8 cellular contexts compared by ENCODE assay signal in genomic region chr4:8191136-8191747, GRCh38. TPM values are rescaled to one million over a fixed set of nuclear protein-coding genes. Genes with fewer than 3 reads are reported as not detected.
A peak's percentile ranks its signal among the peaks of the same experiment; 100 is the strongest.
DNase-seq lines count a peak whose midpoint lies in the region; ATAC-seq, FAIRE-seq and TF ChIP-seq lines count a peak whose summit lies in the region.

No MANE protein-coding gene starts in this region.

- H3K4me3 ChIP-seq in IMR-90 (ENCODE audit: insufficient read depth, low read depth, low read length), result no peak overlapping the region
- no peak overlapping the region for H3K4me3 ChIP-seq in mammary epithelial cell (replicated peaks in 1 of 3; ENCODE audit: insufficient read depth in 1 of 3, low read depth in 2 of 3, low read length in 3 of 3)
- H3K4me3 ChIP-seq in right lobe of liver, result no peak overlapping the region

- no peaks in the 10 kb centered on the region for H3K36me3 ChIP-seq in IMR-90 (ENCODE audit: control insufficient read depth, insufficient read depth, low read length)
- H3K36me3 ChIP-seq in mammary epithelial cell (ENCODE audit: insufficient read depth, low read length), result no peaks in the 10 kb centered on the region
- no peaks in the 10 kb centered on the region for H3K36me3 ChIP-seq in right lobe of liver

- peak overlapping the region; percentile 5 for H2BK5ac ChIP-seq in IMR-90 (ENCODE audit: low read depth, low read length, poor library complexity, severe bottlenecking)

- H3K14ac ChIP-seq in IMR-90 (replicated peaks; ENCODE audit: low read depth, low read length), result no peak overlapping the region

- FAIRE-seq in urothelium cell line (lab: Jason Lieb, UNC), result no peak

- H4K8ac ChIP-seq in IMR-90 (ENCODE audit: low read depth in 2 of 2, low read length in 2 of 2), result peak overlapping the region in 1 of 2 experiments; percentile 21; a peak in 1 of 4 replicates

- no peak overlapping the region; the same call in 1 of the 2 replicates for H2BK120ac ChIP-seq in IMR-90 (ENCODE audit: low read depth, low read length)

- no peak overlapping the region for H2BK20ac ChIP-seq in IMR-90 (ENCODE audit: low read depth, low read length)

- POLR2A ChIA-PET in IMR-90 (lab: Charles Lee; ENCODE audit: unreplicated experiment), result no interaction called here

- H2AK9ac ChIP-seq in IMR-90 (replicated peaks; ENCODE audit: low read depth, low read length, poor library complexity), result no peak overlapping the region

- no peaks in the 10 kb centered on the region for H3K79me1 ChIP-seq in IMR-90 (ENCODE audit: low read depth in 1 of 2, low read length in 2 of 2)

- H3K18ac ChIP-seq in IMR-90 (ENCODE audit: low read depth, low read length), result no peak overlapping the region

- no peak overlapping the region for H4K91ac ChIP-seq in IMR-90 (ENCODE audit: insufficient read depth, low read depth, low read length)

- H2AK5ac ChIP-seq in IMR-90 (ENCODE audit: low read depth, low read length), result no peak overlapping the region

- dilution Hi-C loops in IMR-90 (cut with HindIII; ENCODE audit: low sequenced_read_pairs, unreplicated experiment), result no loop called here
- dilution Hi-C loops in mammary epithelial cell (cut with HindIII; ENCODE audit: low sequenced_read_pairs), result no loop called here

- TF ChIP-seq CTCF in IMR-90 (conservative IDR thresholded peaks at IDR 0.05; ENCODE audit: low read depth, low read length), result no peak
- no peak for TF ChIP-seq CTCF in mammary epithelial cell (conservative IDR thresholded peaks at IDR 0.05 in 1 of 2, IDR thresholded peaks at IDR 0.05 in 1 of 2; ENCODE audit: extremely low read depth in 1 of 2, insufficient read depth in 1 of 2, low read depth in 1 of 2, low read length in 2 of 2)
- no peak for TF ChIP-seq CTCF in right lobe of liver (IDR thresholded peaks at IDR 0.05)

- TF ChIP-seq POLR2A in IMR-90 (IDR thresholded peaks at IDR 0.05; ENCODE audit: low read depth, low read length), result no peak
- TF ChIP-seq POLR2A in right lobe of liver (IDR thresholded peaks at IDR 0.05), result peak; percentile 7

- H2AFZ ChIP-seq in IMR-90 (replicated peaks; ENCODE audit: low read length, poor library complexity), result peak overlapping the region; percentile 74
- peak overlapping the region; percentile 64 for H2AFZ ChIP-seq in mammary epithelial cell (ENCODE audit: low read depth, low read length)

- ATAC-seq in GM19025 (IDR thresholded peaks at IDR 0.05; ENCODE audit: low read depth, unreplicated experiment) (peak; percentile 46), IMR-90 (ENCODE audit: low read depth) (no peak), right lobe of liver (peak; percentile 63 to 72 (median 66)), HG03342 (IDR thresholded peaks at IDR 0.05; ENCODE audit: unreplicated experiment) (no peak)

- no peak overlapping the region for H3K23ac ChIP-seq in IMR-90 (ENCODE audit: low read depth, low read length)

- H3K4me2 ChIP-seq in IMR-90 (ENCODE audit: low read depth, low read length) (no peak overlapping the region), mammary epithelial cell (ENCODE audit: insufficient read depth, low read depth, low read length) (peak overlapping the region; percentile 39)

- H3K9me3 ChIP-seq in IMR-90 (ENCODE audit: control insufficient read depth, insufficient read depth, low read length) (no peaks in the 10 kb centered on the region), mammary epithelial cell (replicated peaks; ENCODE audit: insufficient read depth, low read length) (no peaks in the 10 kb centered on the region), right lobe of liver (no peaks in the 10 kb centered on the region)

- intact Hi-C loops in IMR-90 (cut with micrococcal nuclease), result no loop called here
- intact Hi-C loops in mammary epithelial cell (cut with micrococcal nuclease), result no loop called here
- intact Hi-C loops in right lobe of liver (cut with DNase I), result no loop called here

- H3K27me3 ChIP-seq in IMR-90 (ENCODE audit: control insufficient read depth, insufficient read depth, low read length) (peaks cover 19% of the 10 kb centered on the region; the same call in 1 of the 2 replicates), mammary epithelial cell (ENCODE audit: insufficient read depth, low read length) (no peaks in the 10 kb centered on the region), right lobe of liver (no peaks in the 10 kb centered on the region)

- H3K27ac ChIP-seq in IMR-90 (ENCODE audit: insufficient read depth, low read length) (no peak overlapping the region), mammary epithelial cell (ENCODE audit: insufficient read depth, low read depth, low read length) (peak overlapping the region; percentile 4), right lobe of liver (peak overlapping the region; percentile 53 to 71 (median 58))

- CTCF ChIA-PET in IMR-90 (lab: Yijun Ruan, JAX), result interaction anchor here (2.3 kb wide), 1 partner anchor 14 kb away, joined by 11 read pairs; no protein-coding TSS in a partner anchor
- CTCF ChIA-PET in mammary epithelial cell (lab: Charles Lee; ENCODE audit: low non-redundant PET), result interaction anchor here (0.6 kb wide), 1 partner anchor 15 kb away, joined by 4 read pairs; no protein-coding TSS in a partner anchor

- TF ChIP-seq RAD21 in IMR-90 (IDR thresholded peaks at IDR 0.05; ENCODE audit: low read length), result no peak

- no peaks in the 10 kb centered on the region for H3K9me1 ChIP-seq in IMR-90 (ENCODE audit: insufficient read depth, low read length)

- H4K20me1 ChIP-seq in IMR-90 (ENCODE audit: insufficient read depth, low read length), result no peaks in the 10 kb centered on the region
- no peaks in the 10 kb centered on the region for H4K20me1 ChIP-seq in mammary epithelial cell (ENCODE audit: insufficient read depth, low read length)

- H3K9ac ChIP-seq in IMR-90 (ENCODE audit: low read depth, low read length) (no peak overlapping the region), mammary epithelial cell (ENCODE audit: insufficient read depth, low read length) (no peak overlapping the region)

- no peak overlapping the region for H3K56ac ChIP-seq in IMR-90 (ENCODE audit: extremely low read depth, insufficient read depth, low read length)

- no peak overlapping the region; the same call in 1 of the 2 replicates for H3K4ac ChIP-seq in IMR-90 (ENCODE audit: low read depth, low read length)

- WGBS in IMR-90 (ENCODE audit: extremely low coverage in 2 of 2, insufficient read length in 1 of 2), 2 experiments, result 62% methylated on average over 18 of the region's 23 CpGs; no CpG with 5 or more reads in 1 of the 2 experiments
- 55% methylated on average over 18 of the region's 23 CpGs for WGBS in mammary epithelial cell (ENCODE audit: low coverage, missing lambda C conversion rate)
- no CpG with 5 or more reads among the region's 23 CpGs for WGBS in right lobe of liver (ENCODE audit: insufficient coverage, low coverage, low lambda C conversion rate, missing lambda C conversion rate)

- BruUV-seq in IMR-90 (replicated peaks; lab: Mats Ljungman, UMichigan) (no TSS peak), mammary epithelial cell (replicated peaks; lab: Mats Ljungman, UMichigan) (no TSS peak)

- DNase-seq in IMR-90, result peak; percentile 44
- DNase-seq in mammary epithelial cell, result peak; percentile 70
- peak; percentile 74 to 83 (median 81) for DNase-seq in right lobe of liver
- DNase-seq in urothelium cell line (ENCODE audit: low spot score), result peak; percentile 76
- DNase-seq in occipital lobe (lab: John Stamatoyannopoulos, UW), result no peak
- no peak for DNase-seq in AG20443 (ENCODE audit: low spot score)

- H3K4me1 ChIP-seq in IMR-90 (ENCODE audit: control insufficient read depth, insufficient read depth, low read length), result peaks cover 4% of the 10 kb centered on the region; the same call in 1 of the 2 replicates
- H3K4me1 ChIP-seq in mammary epithelial cell (ENCODE audit: insufficient read depth, low read length), result peaks cover 34% of the 10 kb centered on the region
- peaks cover 0 to 4% (median 0%) of the 10 kb centered on the region in 4 donors for H3K4me1 ChIP-seq in right lobe of liver

- H4K5ac ChIP-seq in IMR-90 (ENCODE audit: low read depth, low read length), result no peak overlapping the region

- H3K79me2 ChIP-seq in mammary epithelial cell (ENCODE audit: insufficient read depth, low read length), result no peaks in the 10 kb centered on the region

- in situ Hi-C loops in IMR-90 (cut with MboI; ENCODE audit: low sequenced_read_pairs) (no loop called here), mammary epithelial cell (cut with MboI; ENCODE audit: low sequenced_read_pairs in 2 of 2) (no loop called here)

- H2BK15ac ChIP-seq in IMR-90 (ENCODE audit: low read depth, low read length), result no peak overlapping the region

TF ChIP-seq in IMR-90, 13 proteins besides CTCF, POLR2A, EP300 and RAD21:
- peak; percentile 65 for TF ChIP-seq MAFK (IDR thresholded peaks at IDR 0.05; ENCODE audit: low read depth, low read length)
- TF ChIP-seq FOS (IDR thresholded peaks at IDR 0.05; ENCODE audit: low read depth, low read length), result peak; percentile 40; the same call in 1 of the 2 replicates
- TF ChIP-seq SMC3 (IDR thresholded peaks at IDR 0.05; ENCODE audit: low read depth, low read length), result no peak

RNA-seq across cellular contexts. Expression of gene SH3TC1, which starts 7.8 kb away (rescaled TPM):
- 1.4 and 1.6 TPM in 2 replicates for total RNA-seq in IMR-90 (2012; rRNA removed)
- polyA plus RNA-seq in IMR-90 (2012; rRNA removed), result 2.2 and 2.3 TPM in 2 replicates
- 2.4 and 2.5 TPM in 2 replicates for polyA plus RNA-seq in IMR-90 (2012; cell fraction: cytosol; rRNA removed)
- 7.2 and 19.2 TPM in 2 replicates for polyA plus RNA-seq in IMR-90 (2012; cell fraction: nucleus; rRNA removed; ENCODE audit: low replicate concordance)
- total RNA-seq in mammary epithelial cell, result 100 to 1,000 TPM in 1 of 2 donors, 10 to 100 TPM in 1; 70.8 to 138 TPM
- polyA plus RNA-seq in mammary epithelial cell, result 37.7 TPM
- polyA minus RNA-seq in mammary epithelial cell, result 62.5 TPM
- total RNA-seq in right lobe of liver, result 10 to 100 TPM; 13.2 to 48.0 (median 24.9) TPM
- 2.5 TPM for total RNA-seq in occipital lobe

RNA-seq across cellular contexts. Expression of gene ABLIM2, which starts 32.6 kb away (rescaled TPM):
- total RNA-seq in IMR-90 (2012; rRNA removed), result under 0.01 TPM in 2 replicates
- 0.07 and 0.10 TPM in 2 replicates for polyA plus RNA-seq in IMR-90 (2012; rRNA removed)
- polyA plus RNA-seq in IMR-90 (2012; cell fraction: cytosol; rRNA removed), result 0.05 and 0.08 TPM in 2 replicates
- 0.08 TPM in 2 replicates for polyA plus RNA-seq in IMR-90 (2012; cell fraction: nucleus; rRNA removed; ENCODE audit: low replicate concordance)
- total RNA-seq in mammary epithelial cell, result under 1 TPM; 0.28 to 0.67 TPM
- 0.87 TPM for polyA plus RNA-seq in mammary epithelial cell
- polyA minus RNA-seq in mammary epithelial cell, result 3.9 TPM
- 1 to 10 TPM in 5 of 6 experiments, under 1 TPM in 1; 0.93 to 3.5 (median 2.3) TPM for total RNA-seq in right lobe of liver
- 18.4 TPM for total RNA-seq in occipital lobe

Comparison
In these comparisons a context has a peak if more than half of its experiments do, and no peak if none do; other contexts are left out.
1. ATAC-seq: peak in GM19025 (single experiment) and right lobe of liver (4 of 4); none in IMR-90 (single experiment) and HG03342 (single experiment).
2. DNase-seq: peak in IMR-90 (single experiment), mammary epithelial cell (single experiment), right lobe of liver (3 of 3) and urothelium cell line (single experiment); none in occipital lobe (single experiment) and AG20443 (single experiment).